ENCODE assay signal across 2 cellular contexts in genomic region chr19:6611441-6611852, GRCh38.
TF ChIP-seq lines count a peak whose summit lies in the region.

No MANE protein-coding gene starts in this region.

TF ChIP-seq in GM23338, 12 proteins besides CTCF, POLR2A, EP300 and RAD21:
- no peak for TF ChIP-seq ZNF114 (CRISPR knock-in tag; IDR thresholded peaks at IDR 0.05)
- no peak for TF ChIP-seq EZH2 (IDR thresholded peaks at IDR 0.05; ENCODE audit: low read depth, unreplicated experiment)
- TF ChIP-seq CREB1 (CRISPR knock-in tag; IDR thresholded peaks at IDR 0.05; ENCODE audit: low read depth) = no peak
- TF ChIP-seq EZH2phosphoT487 (IDR thresholded peaks at IDR 0.05; ENCODE audit: unreplicated experiment) = no peak
- no peak for TF ChIP-seq ZNF331 (CRISPR knock-in tag; IDR thresholded peaks at IDR 0.05; ENCODE audit: low read depth)
- no peak for TF ChIP-seq POLR2AphosphoS5 (IDR thresholded peaks at IDR 0.05; ENCODE audit: low read depth)
- TF ChIP-seq NANOG (IDR thresholded peaks at IDR 0.05; ENCODE audit: borderline replicate concordance) = no peak
- no peak for TF ChIP-seq ETS1 (IDR thresholded peaks at IDR 0.05)
- TF ChIP-seq ZNF462 (CRISPR knock-in tag; IDR thresholded peaks at IDR 0.05) = no peak
- no peak for TF ChIP-seq STAT1 (IDR thresholded peaks at IDR 0.05; ENCODE audit: unreplicated experiment)

TF ChIP-seq in endothelial cell of umbilical vein, 7 proteins besides CTCF, POLR2A, EP300 and RAD21:
- TF ChIP-seq POLR2AphosphoS5 (IDR thresholded peaks at IDR 0.05; ENCODE audit: insufficient read depth, low read depth, low read length) = no peak
- TF ChIP-seq MAX (IDR thresholded peaks at IDR 0.05; ENCODE audit: insufficient read depth, insufficient read length) = no peak
- TF ChIP-seq GATA2 (IDR thresholded peaks at IDR 0.05; ENCODE audit: insufficient read depth, insufficient read length, low read depth, low read length) = no peak
- no peak for TF ChIP-seq EZH2 (IDR thresholded peaks at IDR 0.05; ENCODE audit: borderline replicate concordance, low read depth, low read length, severe bottlenecking)
- TF ChIP-seq JUN (IDR thresholded peaks at IDR 0.05; ENCODE audit: borderline replicate concordance, insufficient read depth, insufficient read length, low read depth) = no peak
- TF ChIP-seq MYC (IDR thresholded peaks at IDR 0.05; ENCODE audit: low read depth, low read length) = no peak
- no peak for TF ChIP-seq FOS (IDR thresholded peaks at IDR 0.05; ENCODE audit: borderline replicate concordance, insufficient read depth, low read length)
